In genomic region chr16:253833-254232, GRCh38 we compare ENCODE assay signal across 21 cellular contexts. TPM values are rescaled to one million over a fixed set of nuclear protein-coding genes. Genes with fewer than 3 reads are reported as not detected.
DNase-seq lines count a peak whose midpoint lies in the region; ATAC-seq and TF ChIP-seq lines count a peak whose summit lies in the region.
"Had no signal": no experiment of that assay in that cellular context is flagged by ENCODE, and none has a peak within 500 bp of the region (broad histone marks: within the 10 kb centered on the region; RNA-seq: fewer than 3 reads in every experiment).

No MANE protein-coding gene starts in this region.

- CTCF ChIA-PET in T-cell (lab: Charles Lee) = interaction anchor here in 1 of 2 donors (1.5 kb wide), 1 partner anchor 99 kb away, joined by 8 read pairs; the partner anchor contains the start of gene AXIN1

- ATAC-seq in T-cell (replicated peaks in 1 of 4) (peak; percentile 40 to 70 (median 57)), GM19463 (IDR thresholded peaks at IDR 0.05; ENCODE audit: unreplicated experiment) (no peak)
- ATAC-seq in central memory CD8-positive, alpha-beta T cell (replicated peaks; ENCODE audit: extremely low read depth, poor library complexity, severe bottlenecking) = no peak
- no peak for ATAC-seq in stimulated activated effector memory CD8-positive, alpha-beta T cell treated with anti-CD3 and anti-CD28 coated beads, Interleukin-12 subunit alpha, Interleukin-12 subunit beta, amount 100 ng/mL, for 72 hours
- ATAC-seq: lower lobe of right lung had no signal

- POLR2A ChIA-PET in T-cell (lab: Charles Lee) = no interaction called here

- H3K4me1 Mint-ChIP-seq in activated naive CD4-positive, alpha-beta T cell treated with anti-CD3 and anti-CD28 coated beads, Interleukin-2, amount 50 U/mL, for 24 hours = peaks cover 26% of the 10 kb centered on the region
- H3K4me1 Mint-ChIP-seq in T-cell (peaks cover 21 to 31% (median 23%) of the 10 kb centered on the region in 3 donors), mesothelial cell of epicardium (peaks cover 8% of the 10 kb centered on the region)
- H3K4me1 Mint-ChIP-seq in central memory CD8-positive, alpha-beta T cell = peaks cover 15% of the 10 kb centered on the region
- H3K4me1 Mint-ChIP-seq in stimulated activated effector memory CD8-positive, alpha-beta T cell treated with anti-CD3 and anti-CD28 coated beads, Interleukin-12 subunit alpha, Interleukin-12 subunit beta, amount 100 ng/mL, for 72 hours = peaks cover 10% of the 10 kb centered on the region

- no peaks in the 10 kb centered on the region for H3K9me3 Mint-ChIP-seq in activated naive CD4-positive, alpha-beta T cell treated with anti-CD3 and anti-CD28 coated beads, Interleukin-2, amount 50 U/mL, for 24 hours
- H3K9me3 Mint-ChIP-seq in T-cell = no peaks in the 10 kb centered on the region
- H3K9me3 Mint-ChIP-seq in central memory CD8-positive, alpha-beta T cell = no peaks in the 10 kb centered on the region
- H3K9me3 Mint-ChIP-seq in stimulated activated effector memory CD8-positive, alpha-beta T cell treated with anti-CD3 and anti-CD28 coated beads, Interleukin-12 subunit alpha, Interleukin-12 subunit beta, amount 100 ng/mL, for 72 hours = no peaks in the 10 kb centered on the region
- H3K9me3 Mint-ChIP-seq in mesothelial cell of epicardium = no peaks in the 10 kb centered on the region
- H3K9me3 Mint-ChIP-seq: CD8-positive, alpha-beta memory T cell; dendritic cell treated with granulocyte-macrophage colony-stimulating factor and Interleukin-4, amounts not matched to agents 40 ng/mL and 50 ng/mL, for 4 days; type B pancreatic cell had no signal

- DNase-seq in activated naive CD4-positive, alpha-beta T cell treated with anti-CD3 and anti-CD28 coated beads, Interleukin-2, amount 50 U/mL, for 16 hours = no peak
- DNase-seq in T-cell (no peak), mesothelial cell of epicardium (ENCODE audit: low spot score in 2 of 2, unreplicated experiment in 2 of 2) (no peak), SW480 (ENCODE audit: low spot score) (no peak)
- no peak for DNase-seq in central memory CD8-positive, alpha-beta T cell (ENCODE audit: low spot score in 2 of 2)
- no peak for DNase-seq in stimulated activated effector memory CD8-positive, alpha-beta T cell treated with anti-CD3 and anti-CD28 coated beads, Interleukin-12 subunit alpha, Interleukin-12 subunit beta, amount 100 ng/mL, for 72 hours (ENCODE audit: low spot score in 2 of 2)
- DNase-seq: activated CD4-positive, alpha-beta T cell treated with anti-CD3 and anti-CD28 coated beads, Interleukin-2, amount 50 U/mL, for 4 hours; activated T-cell treated with anti-CD3 and anti-CD28 coated beads, Interleukin-2, amount 50 U/mL, for 1 hour; adrenal gland; CD8-positive, alpha-beta memory T cell; heart right ventricle; lower lobe of right lung; MG63; NCI-H1436 treated with DMSO at 0.1 percent for 48 hours; NCI-H526 had no signal

- TF ChIP-seq CTCF in mesothelial cell of epicardium (IDR thresholded peaks at IDR 0.05; ENCODE audit: unreplicated experiment) = no peak

- no peak overlapping the region for H3K27ac Mint-ChIP-seq in activated naive CD4-positive, alpha-beta T cell treated with anti-CD3 and anti-CD28 coated beads, Interleukin-2, amount 50 U/mL, for 24 hours
- H3K27ac Mint-ChIP-seq in T-cell (peak overlapping the region; percentile 48 to 65), mesothelial cell of epicardium (no peak overlapping the region)
- no peak overlapping the region for H3K27ac Mint-ChIP-seq in central memory CD8-positive, alpha-beta T cell (ENCODE audit: low read depth)
- no peak overlapping the region for H3K27ac Mint-ChIP-seq in stimulated activated effector memory CD8-positive, alpha-beta T cell treated with anti-CD3 and anti-CD28 coated beads, Interleukin-12 subunit alpha, Interleukin-12 subunit beta, amount 100 ng/mL, for 72 hours
- H3K27ac Mint-ChIP-seq: dendritic cell treated with granulocyte-macrophage colony-stimulating factor and Interleukin-4, amounts not matched to agents 40 ng/mL and 50 ng/mL, for 4 days; type B pancreatic cell had no signal

- H3K27me3 Mint-ChIP-seq in activated naive CD4-positive, alpha-beta T cell treated with anti-CD3 and anti-CD28 coated beads, Interleukin-2, amount 50 U/mL, for 24 hours = no peaks in the 10 kb centered on the region
- H3K27me3 Mint-ChIP-seq in T-cell (no peaks in the 10 kb centered on the region), mesothelial cell of epicardium (ENCODE audit: low read depth) (no peaks in the 10 kb centered on the region)
- no peaks in the 10 kb centered on the region for H3K27me3 Mint-ChIP-seq in central memory CD8-positive, alpha-beta T cell
- H3K27me3 Mint-ChIP-seq: CD8-positive, alpha-beta memory T cell; dendritic cell treated with granulocyte-macrophage colony-stimulating factor and Interleukin-4, amounts not matched to agents 40 ng/mL and 50 ng/mL, for 4 days; type B pancreatic cell had no signal

- peak overlapping the region; percentile 4 for H3K4me3 Mint-ChIP-seq in activated naive CD4-positive, alpha-beta T cell treated with anti-CD3 and anti-CD28 coated beads, Interleukin-2, amount 50 U/mL, for 24 hours
- H3K4me3 Mint-ChIP-seq in T-cell = peak overlapping the region in 1 of 3 donors; percentile 78
- H3K4me3 Mint-ChIP-seq in central memory CD8-positive, alpha-beta T cell = peak overlapping the region; percentile 77
- peak overlapping the region; percentile 63 for H3K4me3 Mint-ChIP-seq in stimulated activated effector memory CD8-positive, alpha-beta T cell treated with anti-CD3 and anti-CD28 coated beads, Interleukin-12 subunit alpha, Interleukin-12 subunit beta, amount 100 ng/mL, for 72 hours
- H3K4me3 Mint-ChIP-seq in mesothelial cell of epicardium = no peak overlapping the region
- H3K4me3 Mint-ChIP-seq: dendritic cell treated with granulocyte-macrophage colony-stimulating factor and Interleukin-4, amounts not matched to agents 40 ng/mL and 50 ng/mL, for 4 days; type B pancreatic cell had no signal

- H3K36me3 Mint-ChIP-seq in activated naive CD4-positive, alpha-beta T cell treated with anti-CD3 and anti-CD28 coated beads, Interleukin-2, amount 50 U/mL, for 24 hours = peaks cover 12% of the 10 kb centered on the region
- H3K36me3 Mint-ChIP-seq in T-cell = peaks cover 21% of the 10 kb centered on the region
- H3K36me3 Mint-ChIP-seq in central memory CD8-positive, alpha-beta T cell (ENCODE audit: insufficient read depth) = peaks cover 12% of the 10 kb centered on the region
- H3K36me3 Mint-ChIP-seq in stimulated activated effector memory CD8-positive, alpha-beta T cell treated with anti-CD3 and anti-CD28 coated beads, Interleukin-12 subunit alpha, Interleukin-12 subunit beta, amount 100 ng/mL, for 72 hours = peaks cover 16% of the 10 kb centered on the region
- H3K36me3 Mint-ChIP-seq in mesothelial cell of epicardium = peaks cover 29% of the 10 kb centered on the region

RNA-seq across cellular contexts. Expression of gene FAM234A, which starts 19.2 kb away (rescaled TPM):
- total RNA-seq in T-cell (10 to 100 TPM; 31.6 to 38.2 (median 36.1) TPM), mesothelial cell of epicardium (133 to 137 TPM (median 137 TPM) in 3 replicates)

RNA-seq across cellular contexts. Expression of gene RGS11, which starts 21.9 kb away (rescaled TPM):
- total RNA-seq in T-cell = under 1 TPM in 1 of 5 donors, not detected in 4; 0.54 TPM
- total RNA-seq in mesothelial cell of epicardium = 3.4 to 4.0 TPM (median 3.5 TPM) in 3 replicates
- total RNA-seq: bronchial epithelial cell, GM12878 had no signal

RNA-seq across cellular contexts. Expression of gene LUC7L, which starts 24.6 kb away (rescaled TPM):
- 100 to 1,000 TPM; 134 to 170 (median 158) TPM for total RNA-seq in T-cell
- total RNA-seq in mesothelial cell of epicardium = 191 to 203 TPM (median 193 TPM) in 3 replicates

RNA-seq across cellular contexts. Expression of gene ARHGDIG, which starts 26.6 kb away (rescaled TPM):
- total RNA-seq in T-cell (1 to 10 TPM in 1 of 5 donors, under 1 TPM in 2, not detected in 2; 0.40 to 1.6 (median 0.59) TPM), mesothelial cell of epicardium (3.6 to 4.8 TPM (median 4.7 TPM) in 3 replicates)
- total RNA-seq: bronchial epithelial cell; CD8-positive, alpha-beta memory T cell; GM12878; lower lobe of right lung had no signal

RNA-seq across cellular contexts. Expression of gene PDIA2, which starts 29.1 kb away (rescaled TPM):
- under 1 TPM in 3 of 5 donors, not detected in 2; 0.38 to 0.54 (median 0.53) TPM for total RNA-seq in T-cell
- total RNA-seq in mesothelial cell of epicardium = 2.1 to 3.3 TPM (median 2.7 TPM) in 3 replicates
- total RNA-seq: bronchial epithelial cell; CD8-positive, alpha-beta memory T cell; lower lobe of right lung had no signal

Comparison
In these comparisons a context has a peak if more than half of its experiments do, and no peak if none do; other contexts are left out.
1. H3K27ac Mint-ChIP-seq: peak in T-cell (2 of 2); none in activated naive CD4-positive, alpha-beta T cell treated with anti-CD3 and anti-CD28 coated beads, Interleukin-2, amount 50 U/mL, for 24 hours (single experiment), central memory CD8-positive, alpha-beta T cell (single experiment), stimulated activated effector memory CD8-positive, alpha-beta T cell treated with anti-CD3 and anti-CD28 coated beads, Interleukin-12 subunit alpha, Interleukin-12 subunit beta, amount 100 ng/mL, for 72 hours (single experiment) and mesothelial cell of epicardium (single experiment).
2. ATAC-seq: peak in T-cell (4 of 4); none in central memory CD8-positive, alpha-beta T cell (single experiment), stimulated activated effector memory CD8-positive, alpha-beta T cell treated with anti-CD3 and anti-CD28 coated beads, Interleukin-12 subunit alpha, Interleukin-12 subunit beta, amount 100 ng/mL, for 72 hours (single experiment) and GM19463 (single experiment).